24 cellular contexts compared by ENCODE assay signal in genomic region chr6:96685702-96686101, GRCh38.
"Had no signal": no experiment of that assay in that cellular context is flagged by ENCODE, and none has a peak within 500 bp of the region (broad histone marks: within the 10 kb centered on the region; RNA-seq: fewer than 3 reads in every experiment).

No MANE protein-coding gene starts in this region.

- H3K27me3 ChIP-seq: colonic mucosa, dorsolateral prefrontal cortex, esophagus muscularis mucosa, esophagus squamous epithelium, foreskin keratinocyte, gastrocnemius medialis, gastroesophageal sphincter, heart left ventricle, heart right ventricle had no signal

- DNase-seq: colonic mucosa; cortex of kidney; dermis blood vessel endothelial cell; dorsolateral prefrontal cortex; effector CD4-positive, alpha-beta T cell; effector CD8-positive, alpha-beta T cell; effector memory CD4-positive, alpha-beta T cell; effector memory CD8-positive, alpha-beta T cell; endodermal cell; erythroblast; esophagus squamous epithelium; foreskin fibroblast; foreskin keratinocyte; foreskin melanocyte; gastrocnemius medialis; glutamatergic neuron; head of caudate nucleus; heart left ventricle; heart right ventricle had no signal

- H3K36me3 ChIP-seq: colonic mucosa, esophagus muscularis mucosa, esophagus squamous epithelium, gastrocnemius medialis, gastroesophageal sphincter, heart left ventricle, heart right ventricle had no signal

- H3K9me3 ChIP-seq: colonic mucosa, esophagus muscularis mucosa, esophagus squamous epithelium, gastrocnemius medialis, gastroesophageal sphincter, heart left ventricle, heart right ventricle had no signal

- H3K4me1 ChIP-seq: colonic mucosa, esophagus muscularis mucosa, esophagus squamous epithelium, foreskin keratinocyte, gastrocnemius medialis, gastroesophageal sphincter, heart left ventricle, heart right ventricle had no signal

- ATAC-seq: effector memory CD8-positive, alpha-beta T cell; esophagus mucosa; foreskin keratinocyte; gastrocnemius medialis; gastroesophageal sphincter; heart left ventricle; heart right ventricle had no signal

- H3K27ac ChIP-seq: colonic mucosa, coronary artery, dorsolateral prefrontal cortex, epithelial cell of prostate, esophagus muscularis mucosa, esophagus squamous epithelium, foreskin keratinocyte, gastrocnemius medialis, gastroesophageal sphincter, heart left ventricle, heart right ventricle had no signal

- H3K4me3 ChIP-seq: colonic mucosa, coronary artery, dorsolateral prefrontal cortex, esophagus muscularis mucosa, esophagus squamous epithelium, gastrocnemius medialis, gastroesophageal sphincter, heart left ventricle, heart right ventricle had no signal
